In the genomic region with DNA sequence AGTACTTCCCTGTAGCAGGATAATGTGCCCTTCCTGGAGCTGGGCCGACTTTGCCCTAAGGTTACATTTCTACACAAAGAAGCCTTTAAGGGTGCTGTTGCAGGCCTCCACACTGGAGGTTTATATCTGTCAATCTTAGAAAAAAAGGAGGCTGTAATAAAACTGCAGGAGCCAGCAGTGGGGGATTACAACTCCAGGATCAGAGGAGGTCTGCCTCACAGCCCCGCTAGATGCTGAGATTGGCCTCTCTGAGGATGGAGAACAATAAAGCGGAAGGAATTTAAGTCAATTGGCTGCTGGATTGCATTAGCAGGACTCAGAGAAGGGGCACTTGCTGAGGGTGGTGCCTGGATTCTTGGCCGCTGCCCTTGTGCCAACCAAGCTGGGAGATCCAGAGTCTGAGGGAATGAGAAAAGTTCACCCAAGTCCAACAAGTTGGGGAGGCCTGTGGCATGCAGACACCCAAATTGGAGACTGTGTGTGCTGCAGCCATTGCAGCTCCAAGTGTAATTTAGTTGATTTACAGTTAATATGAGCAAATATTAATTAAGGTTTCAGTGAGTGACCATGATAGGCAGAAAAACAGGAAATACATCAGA, we compare ENCODE assay signal across 8 cellular contexts.
A peak's percentile ranks its signal among the peaks of the same experiment; 100 is the strongest.
DNase-seq lines count a peak whose midpoint lies in the region; ATAC-seq and TF ChIP-seq lines count a peak whose summit lies in the region.

No MANE protein-coding gene starts in this region.

- H3K79me2 ChIP-seq in Karpas-422 (ENCODE audit: low read length): no peaks in the 10 kb centered on the region

- H3K9ac ChIP-seq in muscle layer of colon (ENCODE audit: low read length): no peak overlapping the region
- no peak overlapping the region for H3K9ac ChIP-seq in Karpas-422 (ENCODE audit: low read length)

- no peaks in the 10 kb centered on the region for H3K9me3 ChIP-seq in ascending aorta
- no peaks in the 10 kb centered on the region for H3K9me3 ChIP-seq in muscle layer of colon (ENCODE audit: low read length)
- H3K9me3 ChIP-seq in thymus (ENCODE audit: control insufficient read depth): no peaks in the 10 kb centered on the region
- H3K9me3 ChIP-seq in Karpas-422 (ENCODE audit: low read length): no peaks in the 10 kb centered on the region

- H3K4me3 Mint-ChIP-seq in activated T-cell treated with anti-CD3 and anti-CD28 coated beads, Interleukin-2, amount 50 U/mL, for 72 hours: peak overlapping the region; percentile 13 to 95

- TF ChIP-seq CTCF in ascending aorta (IDR thresholded peaks at IDR 0.05): no peak
- TF ChIP-seq CTCF in GM10266 (IDR thresholded peaks at IDR 0.05; ENCODE audit: control insufficient read depth, insufficient read depth, low read depth, missing control alignments): no peak

- no peaks in the 10 kb centered on the region for H3K9me2 ChIP-seq in Karpas-422 (replicated peaks; ENCODE audit: insufficient read depth, low read length)

- no peak overlapping the region for H3K27ac Mint-ChIP-seq in activated T-cell treated with anti-CD3 and anti-CD28 coated beads, Interleukin-2, amount 50 U/mL, for 72 hours

- peaks cover 45% of the 10 kb centered on the region for H3K4me1 Mint-ChIP-seq in activated T-cell treated with anti-CD3 and anti-CD28 coated beads, Interleukin-2, amount 50 U/mL, for 72 hours (ENCODE audit: low read depth)

- H4K20me1 ChIP-seq in Karpas-422 (ENCODE audit: insufficient read depth, low read depth, low read length): no peaks in the 10 kb centered on the region

- 95% methylated on average over 4 of the region's 4 CpGs for WGBS in thymus

- DNase-seq in activated T-cell treated with anti-CD3 and anti-CD28 coated beads, Interleukin-2, amount 50 U/mL, for 72 hours: no peak
- DNase-seq in activated T-cell treated with anti-CD3 and anti-CD28 coated beads, Interleukin-2, amount 50 U/mL, for 1 hour: no peak
- DNase-seq in ascending aorta (ENCODE audit: low spot score in 2 of 2) (no peak), Karpas-422 (no peak), SHP77 (lab: John Stamatoyannopoulos, UW) (no peak), GM10266 (ENCODE audit: extremely low spot score) (no peak)

- no peaks in the 10 kb centered on the region for H3K27me3 ChIP-seq in ascending aorta
- no peaks in the 10 kb centered on the region for H3K27me3 ChIP-seq in muscle layer of colon (ENCODE audit: control insufficient read depth in 1 of 2, insufficient read depth in 2 of 2, low read length in 2 of 2)
- no peaks in the 10 kb centered on the region for H3K27me3 ChIP-seq in thymus (ENCODE audit: control insufficient read depth, insufficient read depth)
- no peaks in the 10 kb centered on the region for H3K27me3 ChIP-seq in Karpas-422 (ENCODE audit: low read length)

- no peak overlapping the region for H3K4me3 ChIP-seq in ascending aorta
- H3K4me3 ChIP-seq in muscle layer of colon (ENCODE audit: low read depth in 1 of 2, low read length in 2 of 2): no peak overlapping the region
- H3K4me3 ChIP-seq in thymus (ENCODE audit: low read length): no peak overlapping the region
- H3K4me3 ChIP-seq in Karpas-422 (ENCODE audit: low read length): no peak overlapping the region

- no peaks in the 10 kb centered on the region for H3K27me3 Mint-ChIP-seq in activated T-cell treated with anti-CD3 and anti-CD28 coated beads, Interleukin-2, amount 50 U/mL, for 72 hours (ENCODE audit: low read depth)

- no peak overlapping the region for H3K4me2 ChIP-seq in Karpas-422 (ENCODE audit: low read depth, low read length, poor library complexity, severe bottlenecking)

- no peak overlapping the region for H2AFZ ChIP-seq in Karpas-422 (ENCODE audit: low read length)

- H3K36me3 Mint-ChIP-seq in activated T-cell treated with anti-CD3 and anti-CD28 coated beads, Interleukin-2, amount 50 U/mL, for 72 hours (ENCODE audit: insufficient read depth in 2 of 2): peaks cover 0 to 1% of the 10 kb centered on the region in 2 donors

- H3K36me3 ChIP-seq in ascending aorta: no peaks in the 10 kb centered on the region
- no peaks in the 10 kb centered on the region for H3K36me3 ChIP-seq in muscle layer of colon (ENCODE audit: insufficient read depth, low read length)
- H3K36me3 ChIP-seq in thymus (ENCODE audit: control insufficient read depth, insufficient read depth): no peaks in the 10 kb centered on the region
- no peaks in the 10 kb centered on the region for H3K36me3 ChIP-seq in Karpas-422 (ENCODE audit: insufficient read depth, low read length)

- intact Hi-C loops in ascending aorta (cut with DNase I): loop anchor here (2.0 to 5.0 kb wide), 2 partner anchors 423 to 617 kb away; a partner anchor contains a TSS

- H3K27ac ChIP-seq in ascending aorta (peak overlapping the region; percentile 88 to 90), muscle layer of colon (ENCODE audit: low read depth, low read length) (peak overlapping the region; percentile 92), thymus (ENCODE audit: low read depth) (peak overlapping the region; percentile 99), Karpas-422 (ENCODE audit: low read length) (no peak overlapping the region)

- ATAC-seq in activated T-cell treated with anti-CD3 and anti-CD28 coated beads, Interleukin-2, amount 50 U/mL, for 72 hours (replicated peaks in 1 of 2): no peak

- peaks cover 0 to 30% of the 10 kb centered on the region in 2 donors for H3K4me1 ChIP-seq in ascending aorta
- peaks cover 52% of the 10 kb centered on the region for H3K4me1 ChIP-seq in muscle layer of colon (ENCODE audit: insufficient read depth, low read length)
- H3K4me1 ChIP-seq in thymus (ENCODE audit: control insufficient read depth, insufficient read depth, low read length): peaks cover 37% of the 10 kb centered on the region
- H3K4me1 ChIP-seq in Karpas-422 (ENCODE audit: low read length): peaks cover 28% of the 10 kb centered on the region

- no peaks in the 10 kb centered on the region for H3K9me3 Mint-ChIP-seq in activated T-cell treated with anti-CD3 and anti-CD28 coated beads, Interleukin-2, amount 50 U/mL, for 72 hours
